Comparison of ENCODE assay signal across 1 cellular context in genomic region chr7:150875791-150876190, GRCh38.
TF ChIP-seq lines count a peak whose summit lies in the region.

No MANE protein-coding gene starts in this region.

TF ChIP-seq in K562, 482 proteins besides CTCF, POLR2A, EP300 and RAD21:
- TF ChIP-seq ZKSCAN3 (CRISPR knock-in tag; IDR thresholded peaks at IDR 0.05) (no peak), ZNF586 (CRISPR knock-in tag; conservative IDR thresholded peaks at IDR 0.05) (no peak), FOXP1 (CRISPR knock-in tag; IDR thresholded peaks at IDR 0.05) (no peak), HEY1 (CRISPR knock-in tag; IDR thresholded peaks at IDR 0.05; ENCODE audit: borderline replicate concordance) (no peak), E2F3 (CRISPR knock-in tag; IDR thresholded peaks at IDR 0.05) (no peak), ARID2 (IDR thresholded peaks at IDR 0.05) (no peak), DNMT1 (IDR thresholded peaks at IDR 0.05) (no peak), MBD2 (IDR thresholded peaks at IDR 0.05; ENCODE audit: borderline replicate concordance, low read depth) (no peak), STAT5A (IDR thresholded peaks at IDR 0.05; ENCODE audit: borderline replicate concordance, low read length) (no peak), RUNX1 (IDR thresholded peaks at IDR 0.05; ENCODE audit: low read depth) (no peak), CTCFL (IDR thresholded peaks at IDR 0.05; ENCODE audit: borderline replicate concordance, insufficient read depth, low read depth, low read length, poor library complexity, severe bottlenecking) (no peak), CC2D1A (IDR thresholded peaks at IDR 0.05) (no peak), POLR2AphosphoS2 (IDR thresholded peaks at IDR 0.05; ENCODE audit: low read length) (no peak), MLLT1 (IDR thresholded peaks at IDR 0.05) (no peak), ZNF165 (CRISPR knock-in tag; IDR thresholded peaks at IDR 0.05; ENCODE audit: borderline replicate concordance) (no peak), YBX1 (IDR thresholded peaks at IDR 0.05) (no peak), PML (IDR thresholded peaks at IDR 0.05; ENCODE audit: low read length) (no peak), GTF2E2 (tag; IDR thresholded peaks at IDR 0.05) (no peak), ZBTB34 (CRISPR knock-in tag; IDR thresholded peaks at IDR 0.05) (no peak), NFATC3 (IDR thresholded peaks at IDR 0.05) (no peak)
TF ChIP-seq in K562: peak in this region for 0.
